ENCODE assay signal across 9 cellular contexts in the genomic region with DNA sequence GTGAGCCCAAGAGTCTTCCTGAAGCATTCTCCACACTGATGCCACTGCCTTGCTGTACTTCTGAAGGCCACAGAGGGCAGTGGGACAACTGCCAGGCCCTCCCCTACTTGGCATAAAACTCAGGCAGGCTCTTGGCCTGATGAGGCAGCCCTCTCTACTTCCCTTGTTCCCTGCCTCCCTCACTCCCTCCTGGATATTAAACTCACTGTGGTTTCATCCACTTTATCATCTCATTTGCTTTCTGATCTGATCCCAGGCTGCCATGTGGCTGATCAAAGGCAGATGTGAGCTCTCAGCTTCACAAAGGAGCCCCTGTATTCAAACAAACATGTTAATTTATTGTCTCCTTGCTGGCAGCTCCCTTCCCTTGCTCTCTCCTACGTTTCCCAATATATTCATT.
DNase-seq lines count a peak whose midpoint lies in the region; ATAC-seq and TF ChIP-seq lines count a peak whose summit lies in the region.
"Had no signal": no experiment of that assay in that cellular context is flagged by ENCODE, and none has a peak within 500 bp of the region (broad histone marks: within the 10 kb centered on the region; RNA-seq: fewer than 3 reads in every experiment).

No MANE protein-coding gene starts in this region.

- H3K9me3 ChIP-seq in CD8-positive, alpha-beta T cell (ENCODE audit: low read length): no peaks in the 10 kb centered on the region

- DNase-seq in NCI-H524 treated with DMSO at 0.1 percent for 48 hours (lab: John Stamatoyannopoulos, UW) (peak; percentile 29), erythroblast (lab: John Stamatoyannopoulos, UW) (peak; percentile 5 to 10), progenitor cell of endocrine pancreas (ENCODE audit: low spot score, unreplicated experiment) (no peak)
- no peak for DNase-seq in activated CD4-positive, alpha-beta T cell treated with anti-CD3 and anti-CD28 coated beads for 36 hours
- no peak for DNase-seq in CD8-positive, alpha-beta T cell
- no peak for DNase-seq in activated T-cell treated with anti-CD3 and anti-CD28 coated beads, Interleukin-2, amount 50 U/mL, for 4 hours

- POLR2A ChIA-PET in activated CD4-positive, alpha-beta T cell treated with anti-CD3 and anti-CD28 coated beads for 36 hours (lab: Charles Lee): no interaction called here
- POLR2A ChIA-PET in CD8-positive, alpha-beta T cell (lab: Charles Lee): no interaction called here

- H3K27ac ChIP-seq in CD8-positive, alpha-beta T cell (ENCODE audit: low read depth, low read length): no peak overlapping the region

- TF ChIP-seq CTCF in GM12872 (IDR thresholded peaks at IDR 0.05; ENCODE audit: insufficient read depth, low read depth, low read length): 0 out of 3 replicates have a peak, but pooled peaks have one; percentile 9
- TF ChIP-seq CTCF in progenitor cell of endocrine pancreas (IDR thresholded peaks at IDR 0.05; ENCODE audit: unreplicated experiment): peak; percentile 18
- no peak for TF ChIP-seq CTCF in CD8-positive, alpha-beta T cell (IDR thresholded peaks at IDR 0.05)

- no peak for ATAC-seq in activated CD4-positive, alpha-beta T cell treated with anti-CD3 and anti-CD28 coated beads for 36 hours
- no peak for ATAC-seq in CD8-positive, alpha-beta T cell
- no peak for ATAC-seq in activated T-cell treated with anti-CD3 and anti-CD28 coated beads, Interleukin-2, amount 50 U/mL, for 4 hours
- no peak for ATAC-seq in HG02571 (IDR thresholded peaks at IDR 0.05; ENCODE audit: unreplicated experiment)

- H3K27me3 Mint-ChIP-seq in progenitor cell of endocrine pancreas: no peaks in the 10 kb centered on the region
- no peaks in the 10 kb centered on the region for H3K27me3 Mint-ChIP-seq in activated CD4-positive, alpha-beta T cell treated with anti-CD3 and anti-CD28 coated beads for 36 hours
- no peaks in the 10 kb centered on the region for H3K27me3 Mint-ChIP-seq in CD8-positive, alpha-beta T cell (ENCODE audit: low read depth)
- H3K27me3 Mint-ChIP-seq in activated T-cell treated with anti-CD3 and anti-CD28 coated beads, Interleukin-2, amount 50 U/mL, for 4 hours (ENCODE audit: low read depth): no peaks in the 10 kb centered on the region
- H3K27me3 Mint-ChIP-seq: dendritic cell treated with granulocyte-macrophage colony-stimulating factor and Interleukin-4, amounts not matched to agents 40 ng/mL and 50 ng/mL, for 4 days had no signal

- no peaks in the 10 kb centered on the region for H3K9me3 Mint-ChIP-seq in progenitor cell of endocrine pancreas (ENCODE audit: low read depth)
- H3K9me3 Mint-ChIP-seq in activated CD4-positive, alpha-beta T cell treated with anti-CD3 and anti-CD28 coated beads for 36 hours (ENCODE audit: low read depth): no peaks in the 10 kb centered on the region
- H3K9me3 Mint-ChIP-seq in CD8-positive, alpha-beta T cell: no peaks in the 10 kb centered on the region
- H3K9me3 Mint-ChIP-seq in activated T-cell treated with anti-CD3 and anti-CD28 coated beads, Interleukin-2, amount 50 U/mL, for 4 hours: peaks cover 3% of the 10 kb centered on the region
- H3K9me3 Mint-ChIP-seq: dendritic cell treated with granulocyte-macrophage colony-stimulating factor and Interleukin-4, amounts not matched to agents 40 ng/mL and 50 ng/mL, for 4 days had no signal

- no peak overlapping the region for H3K4me3 Mint-ChIP-seq in progenitor cell of endocrine pancreas (ENCODE audit: low read depth)
- no peak overlapping the region for H3K4me3 Mint-ChIP-seq in activated CD4-positive, alpha-beta T cell treated with anti-CD3 and anti-CD28 coated beads for 36 hours
- no peak overlapping the region for H3K4me3 Mint-ChIP-seq in CD8-positive, alpha-beta T cell
- no peak overlapping the region for H3K4me3 Mint-ChIP-seq in activated T-cell treated with anti-CD3 and anti-CD28 coated beads, Interleukin-2, amount 50 U/mL, for 4 hours
- H3K4me3 Mint-ChIP-seq: dendritic cell treated with granulocyte-macrophage colony-stimulating factor and Interleukin-4, amounts not matched to agents 40 ng/mL and 50 ng/mL, for 4 days had no signal

- H3K4me3 ChIP-seq in CD8-positive, alpha-beta T cell (ENCODE audit: low read depth, low read length): no peak overlapping the region

- no peaks in the 10 kb centered on the region for H3K4me1 ChIP-seq in CD8-positive, alpha-beta T cell (ENCODE audit: insufficient read depth, low read length)

- CTCF ChIA-PET in activated CD4-positive, alpha-beta T cell treated with anti-CD3 and anti-CD28 coated beads for 36 hours (lab: Charles Lee): no interaction called here
- CTCF ChIA-PET in CD8-positive, alpha-beta T cell (lab: Charles Lee): no interaction called here

- no peaks in the 10 kb centered on the region for H3K36me3 Mint-ChIP-seq in progenitor cell of endocrine pancreas (ENCODE audit: insufficient read depth)
- no peaks in the 10 kb centered on the region for H3K36me3 Mint-ChIP-seq in activated CD4-positive, alpha-beta T cell treated with anti-CD3 and anti-CD28 coated beads for 36 hours (ENCODE audit: low read depth)
- H3K36me3 Mint-ChIP-seq in CD8-positive, alpha-beta T cell: no peaks in the 10 kb centered on the region
- H3K36me3 Mint-ChIP-seq in activated T-cell treated with anti-CD3 and anti-CD28 coated beads, Interleukin-2, amount 50 U/mL, for 4 hours (ENCODE audit: insufficient read depth): no peaks in the 10 kb centered on the region

- H3K4me1 Mint-ChIP-seq in progenitor cell of endocrine pancreas (ENCODE audit: low read depth): no peaks in the 10 kb centered on the region
- no peaks in the 10 kb centered on the region for H3K4me1 Mint-ChIP-seq in activated CD4-positive, alpha-beta T cell treated with anti-CD3 and anti-CD28 coated beads for 36 hours
- no peaks in the 10 kb centered on the region for H3K4me1 Mint-ChIP-seq in CD8-positive, alpha-beta T cell (ENCODE audit: low read depth)
- H3K4me1 Mint-ChIP-seq in activated T-cell treated with anti-CD3 and anti-CD28 coated beads, Interleukin-2, amount 50 U/mL, for 4 hours (ENCODE audit: low read depth): no peaks in the 10 kb centered on the region

- H3K36me3 ChIP-seq in CD8-positive, alpha-beta T cell (ENCODE audit: insufficient read depth, low read length): no peaks in the 10 kb centered on the region

- H3K27ac Mint-ChIP-seq in progenitor cell of endocrine pancreas: no peak overlapping the region
- H3K27ac Mint-ChIP-seq in activated CD4-positive, alpha-beta T cell treated with anti-CD3 and anti-CD28 coated beads for 36 hours: no peak overlapping the region
- H3K27ac Mint-ChIP-seq in CD8-positive, alpha-beta T cell: no peak overlapping the region
- H3K27ac Mint-ChIP-seq: dendritic cell treated with granulocyte-macrophage colony-stimulating factor and Interleukin-4, amounts not matched to agents 40 ng/mL and 50 ng/mL, for 4 days had no signal

- TF ChIP-seq POLR2A in erythroblast (IDR thresholded peaks at IDR 0.05; ENCODE audit: low read length): no peak

- intact Hi-C loops in activated CD4-positive, alpha-beta T cell treated with anti-CD3 and anti-CD28 coated beads for 36 hours (cut with DNase I, micrococcal nuclease): no loop called here
- intact Hi-C loops in CD8-positive, alpha-beta T cell (cut with DNase I, micrococcal nuclease): no loop called here

- H3K27me3 ChIP-seq in CD8-positive, alpha-beta T cell (ENCODE audit: insufficient read depth, low read length): no peaks in the 10 kb centered on the region

Comparison
In these comparisons a context has a peak if more than half of its experiments do, and no peak if none do; other contexts are left out.
1. DNase-seq: peak in NCI-H524 treated with DMSO at 0.1 percent for 48 hours (single experiment) and erythroblast (2 of 2); none in progenitor cell of endocrine pancreas (single experiment), activated CD4-positive, alpha-beta T cell treated with anti-CD3 and anti-CD28 coated beads for 36 hours (single experiment), CD8-positive, alpha-beta T cell (0 of 7) and activated T-cell treated with anti-CD3 and anti-CD28 coated beads, Interleukin-2, amount 50 U/mL, for 4 hours (single experiment).